In genomic region chr22:32120603-32121002, GRCh38 we compare ENCODE assay signal across 8 cellular contexts. TPM values are rescaled to one million over a fixed set of nuclear protein-coding genes. Genes with fewer than 3 reads are reported as not detected.
"Had no signal": no experiment of that assay in that cellular context is flagged by ENCODE, and none has a peak within 500 bp of the region (broad histone marks: within the 10 kb centered on the region; RNA-seq: fewer than 3 reads in every experiment).

No MANE protein-coding gene starts in this region.

- ATAC-seq: K562 had no signal

- DNase-seq: IMR-90, KBM-7 had no signal

- H3K4me3 ChIP-seq: K562 had no signal

- H3K27ac ChIP-seq: HL-60 had no signal

RNA-seq across cellular contexts. Expression of gene C22orf42, which starts 38.5 kb away (rescaled TPM):
- total RNA-seq: HepG2, HT-29, HT1080, IMR-90, K562 had no signal
- polyA plus RNA-seq: HepG2, IgD-negative memory B cell, IMR-90, K562 had no signal
